17 cellular contexts compared by ENCODE assay signal in the genomic region with DNA sequence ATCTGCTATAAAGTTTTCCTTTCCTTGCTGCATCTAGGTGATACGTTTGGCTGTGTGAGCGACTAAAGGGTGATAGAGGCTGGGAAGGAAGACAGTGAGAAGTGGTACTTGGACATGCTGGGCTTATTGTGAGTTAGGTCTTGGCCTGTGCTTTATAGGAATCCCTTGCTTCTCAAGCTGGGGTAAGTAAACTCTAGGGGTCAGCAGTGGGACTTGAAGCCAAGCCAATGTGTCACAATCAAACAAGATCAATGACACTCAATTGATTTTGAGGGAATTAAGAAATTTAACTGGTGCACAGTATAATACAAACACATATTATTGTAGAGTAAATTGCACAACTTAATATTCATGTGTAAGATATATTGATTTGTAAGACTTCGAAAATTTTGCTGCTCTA.
DNase-seq lines count a peak whose midpoint lies in the region; ATAC-seq, FAIRE-seq and TF ChIP-seq lines count a peak whose summit lies in the region.
"Had no signal": no experiment of that assay in that cellular context is flagged by ENCODE, and none has a peak within 500 bp of the region (broad histone marks: within the 10 kb centered on the region; RNA-seq: fewer than 3 reads in every experiment).

No MANE protein-coding gene starts in this region.

- H3K9ac ChIP-seq in keratinocyte (ENCODE audit: control insufficient read depth, extremely low read depth, insufficient read depth, low read length) = no peak overlapping the region

- H3K79me2 ChIP-seq in keratinocyte (ENCODE audit: control insufficient read depth, insufficient read depth, low read length) = no peaks in the 10 kb centered on the region

- no peak for DNase-seq in natural killer cell
- no peak for DNase-seq in natural killer cell treated with Interleukin-12 subunit alpha and Interleukin-12 subunit beta and Interleukin-15 and Interleukin-18, amount 100 ng/mL, for 72 hours (ENCODE audit: low spot score)
- DNase-seq in bronchial epithelial cell (ENCODE audit: low read depth) = no peak
- DNase-seq in keratinocyte (ENCODE audit: low read depth, low spot score) = no peak
- DNase-seq in NCI-H146 treated with DMSO at 0.1 percent for 48 hours (lab: John Stamatoyannopoulos, UW; ENCODE audit: unreplicated experiment) = no peak
- DNase-seq in RCC 7860 (ENCODE audit: low spot score) = no peak
- DNase-seq in NCI-H2029 (lab: John Stamatoyannopoulos, UW) = no peak
- DNase-seq in NCI-H526 (lab: John Stamatoyannopoulos, UW) = no peak
- DNase-seq: CD4-positive, alpha-beta memory T cell; DMS79; MM.1S; NCI-H1105 treated with DMSO at 0.1 percent for 48 hours; NCI-H187 treated with DMSO at 0.1 percent for 48 hours; NCI-H446 treated with DMSO at 0.1 percent for 48 hours; NCI-H748 treated with DMSO at 0.1 percent for 48 hours; SIG-M5 had no signal

- no peaks in the 10 kb centered on the region for H3K27me3 Mint-ChIP-seq in natural killer cell (ENCODE audit: low read depth in 2 of 2)
- H3K27me3 Mint-ChIP-seq in natural killer cell treated with Interleukin-12 subunit alpha and Interleukin-12 subunit beta and Interleukin-15 and Interleukin-18, amount 100 ng/mL, for 72 hours = no peaks in the 10 kb centered on the region
- H3K27me3 Mint-ChIP-seq: CD4-positive, alpha-beta memory T cell had no signal

- no peak overlapping the region for H3K27ac ChIP-seq in keratinocyte (ENCODE audit: control insufficient read depth, insufficient read depth, low read length)

- TF ChIP-seq CTCF in natural killer cell (IDR thresholded peaks at IDR 0.05) (no peak), bronchial epithelial cell (IDR thresholded peaks at IDR 0.05; ENCODE audit: insufficient read depth, low read length, severe bottlenecking) (no peak), keratinocyte (optimal IDR thresholded peaks at IDR 0.05 in 1 of 3, IDR thresholded peaks at IDR 0.05 in 1 of 3, conservative IDR thresholded peaks at IDR 0.05 in 1 of 3; ENCODE audit: extremely low read depth in 1 of 3, insufficient read depth in 2 of 3, low read length in 3 of 3) (no peak)

- no peak overlapping the region for H2AFZ ChIP-seq in keratinocyte (ENCODE audit: control insufficient read depth, low read length)

- H3K36me3 ChIP-seq in bronchial epithelial cell (ENCODE audit: control insufficient read depth, insufficient read depth, low read length) (no peaks in the 10 kb centered on the region), keratinocyte (ENCODE audit: control insufficient read depth in 2 of 2, extremely low read depth in 1 of 2, insufficient read depth in 2 of 2, low read length in 2 of 2) (no peaks in the 10 kb centered on the region)

- dilution Hi-C loops in keratinocyte (cut with MboI; ENCODE audit: extremely low pct_ligation_motif_present, low sequenced_read_pairs) = no loop called here

- ATAC-seq in natural killer cell = no peak
- no peak for ATAC-seq in natural killer cell treated with Interleukin-12 subunit alpha and Interleukin-12 subunit beta and Interleukin-15 and Interleukin-18, amount 100 ng/mL, for 72 hours

- peak overlapping the region; percentile 25 to 36 for H3K27ac Mint-ChIP-seq in natural killer cell
- H3K27ac Mint-ChIP-seq in natural killer cell treated with Interleukin-12 subunit alpha and Interleukin-12 subunit beta and Interleukin-15 and Interleukin-18, amount 100 ng/mL, for 72 hours = peak overlapping the region in 1 of 2 donors; percentile 36

- intact Hi-C loops in natural killer cell (cut with micrococcal nuclease) = no loop called here

- H3K4me3 Mint-ChIP-seq in natural killer cell = no peak overlapping the region
- no peak overlapping the region for H3K4me3 Mint-ChIP-seq in natural killer cell treated with Interleukin-12 subunit alpha and Interleukin-12 subunit beta and Interleukin-15 and Interleukin-18, amount 100 ng/mL, for 72 hours
- H3K4me3 Mint-ChIP-seq: CD4-positive, alpha-beta memory T cell had no signal

- H3K4me1 Mint-ChIP-seq in natural killer cell = peaks cover 12 to 26% of the 10 kb centered on the region in 2 donors
- peaks cover 18 to 19% of the 10 kb centered on the region in 2 donors for H3K4me1 Mint-ChIP-seq in natural killer cell treated with Interleukin-12 subunit alpha and Interleukin-12 subunit beta and Interleukin-15 and Interleukin-18, amount 100 ng/mL, for 72 hours (ENCODE audit: low read depth in 2 of 2)

- no peak overlapping the region for H3K4me2 ChIP-seq in keratinocyte (ENCODE audit: control insufficient read depth, extremely low read depth, insufficient read depth, low read depth, low read length)

- no peaks in the 10 kb centered on the region for H3K9me3 Mint-ChIP-seq in natural killer cell
- no peaks in the 10 kb centered on the region for H3K9me3 Mint-ChIP-seq in natural killer cell treated with Interleukin-12 subunit alpha and Interleukin-12 subunit beta and Interleukin-15 and Interleukin-18, amount 100 ng/mL, for 72 hours
- H3K9me3 Mint-ChIP-seq: CD4-positive, alpha-beta memory T cell had no signal

- no peaks in the 10 kb centered on the region for H4K20me1 ChIP-seq in keratinocyte (ENCODE audit: control insufficient read depth, extremely low read depth, insufficient read depth, low read length)

- H3K4me3 ChIP-seq in bronchial epithelial cell (ENCODE audit: low read depth, low read length) = no peak overlapping the region
- no peak overlapping the region for H3K4me3 ChIP-seq in keratinocyte (ENCODE audit: control insufficient read depth in 2 of 3, extremely low read depth in 1 of 3, insufficient read depth in 2 of 3, low read depth in 1 of 3, low read length in 3 of 3)

- H3K9me3 ChIP-seq in keratinocyte (ENCODE audit: control insufficient read depth, low read depth, low read length) = no peaks in the 10 kb centered on the region

- FAIRE-seq in bronchial epithelial cell (lab: Jason Lieb, UNC) = peak; percentile 36
- peak; percentile 17 for FAIRE-seq in keratinocyte (lab: Jason Lieb, UNC)
- no peak for FAIRE-seq in RCC 7860 (lab: Jason Lieb, UNC)
- FAIRE-seq: G401.6 had no signal

- H3K27me3 ChIP-seq in bronchial epithelial cell (ENCODE audit: control insufficient read depth, insufficient read depth, low read length) = no peaks in the 10 kb centered on the region
- no peaks in the 10 kb centered on the region for H3K27me3 ChIP-seq in keratinocyte (ENCODE audit: control insufficient read depth, extremely low read depth, insufficient read depth, low read length)

- peaks cover 14% of the 10 kb centered on the region for H3K4me1 ChIP-seq in keratinocyte (ENCODE audit: control insufficient read depth, extremely low read depth, insufficient read depth, low read length)

- no peaks in the 10 kb centered on the region for H3K9me1 ChIP-seq in keratinocyte (ENCODE audit: control insufficient read depth, extremely low read depth, insufficient read depth, low read length)

- peaks cover 22% of the 10 kb centered on the region for H3K36me3 Mint-ChIP-seq in natural killer cell
- peaks cover 26% of the 10 kb centered on the region for H3K36me3 Mint-ChIP-seq in natural killer cell treated with Interleukin-12 subunit alpha and Interleukin-12 subunit beta and Interleukin-15 and Interleukin-18, amount 100 ng/mL, for 72 hours
